ENCODE assay signal across 10 cellular contexts in genomic region chr5:33438996-33439395, GRCh38. TPM values are rescaled to one million over a fixed set of nuclear protein-coding genes. Genes with fewer than 3 reads are reported as not detected.
DNase-seq lines count a peak whose midpoint lies in the region; ATAC-seq and TF ChIP-seq lines count a peak whose summit lies in the region.
"Had no signal": no experiment of that assay in that cellular context is flagged by ENCODE, and none has a peak within 500 bp of the region (broad histone marks: within the 10 kb centered on the region; RNA-seq: fewer than 3 reads in every experiment).

No MANE protein-coding gene starts in this region.

- H3K4me1 ChIP-seq in GM23338 (ENCODE audit: insufficient read depth): peaks cover 12% of the 10 kb centered on the region

- H3K27ac Mint-ChIP-seq in GM23338: no peak overlapping the region

- H3K4me3 ChIP-seq in GM23338: peak overlapping the region; percentile 95
- H3K4me3 ChIP-seq in fibroblast of pulmonary artery (replicated peaks; ENCODE audit: low read depth, low read length): peak overlapping the region; percentile 78
- peak overlapping the region; percentile 88 for H3K4me3 ChIP-seq in skeletal muscle cell (ENCODE audit: low read depth, low read length)
- H3K4me3 ChIP-seq: mucosa of descending colon had no signal

- TF ChIP-seq CTCF in GM23338 (conservative IDR thresholded peaks at IDR 0.05; ENCODE audit: low read depth in 2 of 2) (no peak), VCaP (conservative IDR thresholded peaks at IDR 0.05) (no peak), fibroblast of pulmonary artery (IDR thresholded peaks at IDR 0.05; ENCODE audit: low read length, missing control alignments) (no peak)

- H3K79me2 ChIP-seq in GM23338 (replicated peaks; ENCODE audit: insufficient read depth): peaks cover 59% of the 10 kb centered on the region

- DNase-seq in GM23338 (ENCODE audit: low spot score): no peak
- DNase-seq in fibroblast of pulmonary artery (ENCODE audit: low read depth): no peak
- DNase-seq in skeletal muscle cell (ENCODE audit: low read depth): no peak
- DNase-seq in effector CD8-positive, alpha-beta T cell (lab: John Stamatoyannopoulos, UW): no peak
- no peak for DNase-seq in dermis blood vessel endothelial cell
- DNase-seq: mucosa of descending colon; stimulated activated CD4-positive, alpha-beta T cell treated with anti-CD3 and anti-CD28 coated beads, Interleukin-1b, Interleukin-23, amount 100 ng/mL, for 48 hours had no signal

- peak overlapping the region; percentile 94 for H3K4me2 ChIP-seq in GM23338

- H3K4me3 Mint-ChIP-seq in GM23338: no peak overlapping the region; the same call in 2 of the 3 replicates

- ATAC-seq in GM23338 (no peak), GM19467 (IDR thresholded peaks at IDR 0.05; ENCODE audit: unreplicated experiment) (no peak), GM21526 (IDR thresholded peaks at IDR 0.05; ENCODE audit: low FRiP score, unreplicated experiment) (no peak)
- ATAC-seq: mucosa of descending colon had no signal

- H3K27me3 Mint-ChIP-seq in GM23338 (ENCODE audit: insufficient read depth, low read depth, poor library complexity): no peaks in the 10 kb centered on the region

- peaks cover 27% of the 10 kb centered on the region for H3K36me3 Mint-ChIP-seq in GM23338 (ENCODE audit: low read depth)

- no peaks in the 10 kb centered on the region for H3K27me3 ChIP-seq in GM23338 (ENCODE audit: insufficient read depth)

- H3K36me3 ChIP-seq in GM23338 (ENCODE audit: insufficient read depth): peaks cover 4% of the 10 kb centered on the region; the same call in 1 of the 2 replicates

- H3K27ac ChIP-seq in GM23338 (ENCODE audit: low read depth) (no peak overlapping the region), VCaP (peak overlapping the region; percentile 94)

- H2AFZ ChIP-seq in GM23338: no peak overlapping the region

- H4K20me1 ChIP-seq in GM23338 (replicated peaks; ENCODE audit: insufficient read depth): peaks cover 10% of the 10 kb centered on the region; the same call in 1 of the 2 replicates

- H3F3A ChIP-seq in GM23338 (replicated peaks; ENCODE audit: low read depth): no peaks in the 10 kb centered on the region

- H3K4me1 Mint-ChIP-seq in GM23338: peaks cover 12% of the 10 kb centered on the region; the same call in 2 of the 3 replicates

- no peaks in the 10 kb centered on the region; the same call in 2 of the 3 replicates for H3K9me3 Mint-ChIP-seq in GM23338

- no peaks in the 10 kb centered on the region for H3K9me2 ChIP-seq in GM23338 (ENCODE audit: insufficient read depth)

TF ChIP-seq in GM23338, 12 proteins besides CTCF, POLR2A, EP300 and RAD21 (continues in another document):
- TF ChIP-seq REST (IDR thresholded peaks at IDR 0.05; ENCODE audit: unreplicated experiment) (no peak), STAT1 (IDR thresholded peaks at IDR 0.05; ENCODE audit: unreplicated experiment) (no peak), EZH2 (IDR thresholded peaks at IDR 0.05; ENCODE audit: low read depth, unreplicated experiment) (no peak), ZNF114 (CRISPR knock-in tag; IDR thresholded peaks at IDR 0.05) (no peak), EZH2phosphoT487 (IDR thresholded peaks at IDR 0.05; ENCODE audit: unreplicated experiment) (no peak), ZNF462 (CRISPR knock-in tag; IDR thresholded peaks at IDR 0.05) (no peak), NANOG (IDR thresholded peaks at IDR 0.05; ENCODE audit: borderline replicate concordance) (no peak)
- TF ChIP-seq, protein P1, sequence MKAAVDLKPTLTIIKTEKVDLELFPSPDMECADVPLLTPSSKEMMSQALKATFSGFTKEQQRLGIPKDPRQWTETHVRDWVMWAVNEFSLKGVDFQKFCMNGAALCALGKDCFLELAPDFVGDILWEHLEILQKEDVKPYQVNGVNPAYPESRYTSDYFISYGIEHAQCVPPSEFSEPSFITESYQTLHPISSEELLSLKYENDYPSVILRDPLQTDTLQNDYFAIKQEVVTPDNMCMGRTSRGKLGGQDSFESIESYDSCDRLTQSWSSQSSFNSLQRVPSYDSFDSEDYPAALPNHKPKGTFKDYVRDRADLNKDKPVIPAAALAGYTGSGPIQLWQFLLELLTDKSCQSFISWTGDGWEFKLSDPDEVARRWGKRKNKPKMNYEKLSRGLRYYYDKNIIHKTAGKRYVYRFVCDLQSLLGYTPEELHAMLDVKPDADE (IDR thresholded peaks at IDR 0.05): no peak

RNA-seq across cellular contexts. Expression of gene TARS1, which starts 1.8 kb away (rescaled TPM):
- 468 and 473 TPM in 2 replicates for total RNA-seq in GM23338 (2014; rRNA removed; shearing (Covaris generic))
- 444 and 458 TPM in 2 replicates for polyA plus RNA-seq in GM23338 (2016; fragmentation: Nextera tagmentation; extraction: Ambion mirVana)
- 196 and 227 TPM in 2 replicates for total RNA-seq in dermis blood vessel endothelial cell
